ENCODE assay signal across 12 cellular contexts in genomic region chr4:108483077-108483476, GRCh38.
A peak's percentile ranks its signal among the peaks of the same experiment; 100 is the strongest.
DNase-seq lines count a peak whose midpoint lies in the region; ATAC-seq lines count a peak whose summit lies in the region.
"Had no signal": no experiment of that assay in that cellular context is flagged by ENCODE, and none has a peak within 500 bp of the region (broad histone marks: within the 10 kb centered on the region; RNA-seq: fewer than 3 reads in every experiment).

No MANE protein-coding gene starts in this region.

- DNase-seq in stimulated activated CD4-positive, alpha-beta T cell treated with anti-CD3 and anti-CD28 coated beads, Interleukin-15, amount 100 ng/mL, for 24 hours: peak; percentile 51
- DNase-seq in stimulated activated CD4-positive, alpha-beta T cell treated with anti-CD3 and anti-CD28 coated beads, Interleukin-2, amount 100 ng/mL, for 48 hours: no peak
- peak; percentile 44 for DNase-seq in T-helper 2 cell treated with Interferon-gamma antibody and Interleukin-4, amounts not matched to agents 5 μg/mL and 100 μg/mL, for 36 hours (ENCODE audit: low spot score)
- DNase-seq in central memory CD4-positive, alpha-beta T cell: peak; percentile 5
- DNase-seq in stimulated activated naive CD8-positive, alpha-beta T cell treated with anti-CD3 and anti-CD28 coated beads, Interleukin-15, Interleukin-2, amounts not matched to agents 100 U/mL and 50 U/mL, for 24 hours: peak; percentile 46
- DNase-seq in NCI-H1417 treated with DMSO at 0.1 percent for 48 hours (lab: John Stamatoyannopoulos, UW): no peak
- DNase-seq: mammary epithelial cell, upper lobe of right lung had no signal

- H3K4me3 Mint-ChIP-seq in T-helper 2 cell treated with Interferon-gamma antibody and Interleukin-4, amounts not matched to agents 5 μg/mL and 100 μg/mL, for 36 hours: peak overlapping the region; percentile 76
- H3K4me3 Mint-ChIP-seq: IgD-negative memory B cell had no signal

- no peaks in the 10 kb centered on the region for H3K36me3 Mint-ChIP-seq in T-helper 2 cell treated with Interferon-gamma antibody and Interleukin-4, amounts not matched to agents 5 μg/mL and 100 μg/mL, for 36 hours (ENCODE audit: low read depth)
- H3K36me3 Mint-ChIP-seq: IgD-negative memory B cell had no signal

- H3K27ac Mint-ChIP-seq in T-helper 2 cell treated with Interferon-gamma antibody and Interleukin-4, amounts not matched to agents 5 μg/mL and 100 μg/mL, for 36 hours: peak overlapping the region; percentile 80
- H3K27ac Mint-ChIP-seq: IgD-negative memory B cell had no signal

- H3K9me3 Mint-ChIP-seq in T-helper 2 cell treated with Interferon-gamma antibody and Interleukin-4, amounts not matched to agents 5 μg/mL and 100 μg/mL, for 36 hours: no peaks in the 10 kb centered on the region
- H3K9me3 Mint-ChIP-seq: IgD-negative memory B cell had no signal

- ATAC-seq in stimulated activated naive CD8-positive, alpha-beta T cell treated with anti-CD3 and anti-CD28 coated beads, Interleukin-15, Interleukin-2, amounts not matched to agents 100 U/mL and 50 U/mL, for 24 hours: peak; percentile 89
- ATAC-seq in HG03457 (IDR thresholded peaks at IDR 0.05; ENCODE audit: unreplicated experiment) (no peak), HG02678 (IDR thresholded peaks at IDR 0.05; ENCODE audit: unreplicated experiment) (no peak)
- ATAC-seq: Panc1, upper lobe of right lung had no signal

- H3K27me3 Mint-ChIP-seq in T-helper 2 cell treated with Interferon-gamma antibody and Interleukin-4, amounts not matched to agents 5 μg/mL and 100 μg/mL, for 36 hours (ENCODE audit: low read depth): peaks cover 2% of the 10 kb centered on the region

- peaks cover 44% of the 10 kb centered on the region for H3K4me1 Mint-ChIP-seq in T-helper 2 cell treated with Interferon-gamma antibody and Interleukin-4, amounts not matched to agents 5 μg/mL and 100 μg/mL, for 36 hours (ENCODE audit: low read depth)
- H3K4me1 Mint-ChIP-seq: IgD-negative memory B cell had no signal

Comparison
In these comparisons a context has a peak if more than half of its experiments do, and no peak if none do; other contexts are left out.
1. DNase-seq: peak in stimulated activated CD4-positive, alpha-beta T cell treated with anti-CD3 and anti-CD28 coated beads, Interleukin-15, amount 100 ng/mL, for 24 hours (single experiment), T-helper 2 cell treated with Interferon-gamma antibody and Interleukin-4, amounts not matched to agents 5 μg/mL and 100 μg/mL, for 36 hours (single experiment), central memory CD4-positive, alpha-beta T cell (single experiment) and stimulated activated naive CD8-positive, alpha-beta T cell treated with anti-CD3 and anti-CD28 coated beads, Interleukin-15, Interleukin-2, amounts not matched to agents 100 U/mL and 50 U/mL, for 24 hours (single experiment); none in stimulated activated CD4-positive, alpha-beta T cell treated with anti-CD3 and anti-CD28 coated beads, Interleukin-2, amount 100 ng/mL, for 48 hours (0 of 2) and NCI-H1417 treated with DMSO at 0.1 percent for 48 hours (single experiment).